9 cellular contexts compared by ENCODE assay signal in genomic region chr19:1018932-1019615, GRCh38. TPM values are rescaled to one million over a fixed set of nuclear protein-coding genes. Genes with fewer than 3 reads are reported as not detected.
DNase-seq lines count a peak whose midpoint lies in the region; ATAC-seq and TF ChIP-seq lines count a peak whose summit lies in the region.
"Had no signal": no experiment of that assay in that cellular context is flagged by ENCODE, and none has a peak within 500 bp of the region (broad histone marks: within the 10 kb centered on the region; RNA-seq: fewer than 3 reads in every experiment).

No MANE protein-coding gene starts in this region.

- H3K36me3 ChIP-seq in BJ (ENCODE audit: control insufficient read depth, insufficient read depth, low read length) (peaks cover 3% of the 10 kb centered on the region), duodenal mucosa (ENCODE audit: control insufficient read depth in 1 of 2, insufficient read depth in 2 of 2, low read length in 2 of 2) (peaks cover 0 to 3% of the 10 kb centered on the region in 2 donors)

- H3K27ac ChIP-seq in duodenal mucosa (ENCODE audit: low read depth, low read length), result no peak overlapping the region

- peaks cover 6% of the 10 kb centered on the region for H3K27me3 Mint-ChIP-seq in neural crest cell (ENCODE audit: low read depth)

- H3K27me3 ChIP-seq in BJ (ENCODE audit: control insufficient read depth, insufficient read depth, low read length) (no peaks in the 10 kb centered on the region), duodenal mucosa (ENCODE audit: control insufficient read depth in 1 of 2, insufficient read depth in 2 of 2, low read length in 2 of 2) (no peaks in the 10 kb centered on the region)

- peaks cover 41 to 48% of the 10 kb centered on the region in 2 donors for H3K4me1 ChIP-seq in duodenal mucosa (ENCODE audit: control insufficient read depth in 1 of 2, insufficient read depth in 2 of 2, low read length in 2 of 2)

- H3K9ac ChIP-seq in duodenal mucosa (ENCODE audit: low read depth in 1 of 2, low read length in 2 of 2), result peak overlapping the region; percentile 85 to 91

- H3K9me3 ChIP-seq in duodenal mucosa (ENCODE audit: control insufficient read depth in 1 of 2, low read length in 2 of 2), result no peaks in the 10 kb centered on the region

- POLR2A ChIA-PET in BJ (lab: Charles Lee), result no interaction called here

- H3K4me3 ChIP-seq in BJ (ENCODE audit: low read depth, low read length), result peak overlapping the region; percentile 97
- peak overlapping the region; percentile 89 for H3K4me3 ChIP-seq in LNCaP clone FGC (ENCODE audit: low read depth, low read length)
- H3K4me3 ChIP-seq in duodenal mucosa (ENCODE audit: low read depth in 1 of 2, low read length in 2 of 2), result peak overlapping the region; percentile 85 to 94

- CTCF ChIA-PET in BJ (lab: Yijun Ruan, JAX), result interaction anchor here (0.6 to 1.4 kb wide), 5 partner anchors 18 to 225 kb away, joined by 3 to 4 read pairs (median 3); partner anchors contain the start of gene WDR18

- H3K9me3 Mint-ChIP-seq in neural crest cell, result no peaks in the 10 kb centered on the region

- DNase-seq in BJ (ENCODE audit: low read depth) (no peak), LNCaP clone FGC (ENCODE audit: low read depth) (no peak), neural crest cell (ENCODE audit: low read depth, low spot score) (no peak), NCI-H748 treated with DMSO at 0.1 percent for 48 hours (lab: John Stamatoyannopoulos, UW) (no peak), NCI-H510A (lab: John Stamatoyannopoulos, UW) (no peak), NOMO-1 (lab: John Stamatoyannopoulos, UW; ENCODE audit: unreplicated experiment in 2 of 2) (no peak)
- DNase-seq: nucleus accumbens had no signal

- no peak overlapping the region for H3K27ac Mint-ChIP-seq in neural crest cell (ENCODE audit: unreplicated experiment)

- no peaks in the 10 kb centered on the region for H3K36me3 Mint-ChIP-seq in neural crest cell (ENCODE audit: low read depth)

- TF ChIP-seq CTCF in BJ (IDR thresholded peaks at IDR 0.05; ENCODE audit: insufficient read depth, low read depth, low read length) (no peak), LNCaP clone FGC (IDR thresholded peaks at IDR 0.05; ENCODE audit: control insufficient read depth, extremely low read depth, insufficient read depth) (no peak), neural crest cell (conservative IDR thresholded peaks at IDR 0.05) (no peak)

- peaks cover 31% of the 10 kb centered on the region for H3K4me1 Mint-ChIP-seq in neural crest cell

- peak overlapping the region; percentile 94 for H3K4me3 Mint-ChIP-seq in neural crest cell

- ATAC-seq in GM19395 (IDR thresholded peaks at IDR 0.05; ENCODE audit: unreplicated experiment), result no peak

RNA-seq across cellular contexts. Expression of gene TMEM259, which starts 1.8 kb away (rescaled TPM):
- polyA plus RNA-seq in BJ (2011; rRNA removed), result 69.2 and 111 TPM in 2 replicates
- 42.4 and 68.8 TPM in 2 replicates for polyA minus RNA-seq in BJ (2011; rRNA and poly(A)+ RNA removed)
- 164 and 170 TPM in 2 replicates for total RNA-seq in neural crest cell

RNA-seq across cellular contexts. Expression of gene RNU6-2, which starts 2.2 kb away (rescaled TPM):
- not detected in 2 replicates for polyA plus RNA-seq in BJ (2011; rRNA removed)
- polyA minus RNA-seq in BJ (2011; rRNA and poly(A)+ RNA removed), result not detected in 2 replicates
- not detected in 2 replicates for total RNA-seq in neural crest cell

RNA-seq across cellular contexts. Expression of gene CNN2, which starts 7.3 kb away (rescaled TPM):
- polyA plus RNA-seq in BJ (2011; rRNA removed), result 315 and 529 TPM in 2 replicates
- 851 and 853 TPM in 2 replicates for polyA minus RNA-seq in BJ (2011; rRNA and poly(A)+ RNA removed)
- total RNA-seq in neural crest cell, result 140 and 141 TPM in 2 replicates

RNA-seq across cellular contexts. Expression of gene GRIN3B, which starts 18.9 kb away (rescaled TPM):
- polyA plus RNA-seq in BJ (2011; rRNA removed), result 0.28 and 0.32 TPM in 2 replicates
- 0.38 TPM in 1 of 2 replicates, not detected in the other for polyA minus RNA-seq in BJ (2011; rRNA and poly(A)+ RNA removed)
- 0.12 TPM in 1 of 2 replicates, not detected in the other for total RNA-seq in neural crest cell

RNA-seq across cellular contexts. Expression of gene ABCA7, which starts 20.8 kb away (rescaled TPM):
- polyA plus RNA-seq in BJ (2011; rRNA removed), result 1.3 and 1.9 TPM in 2 replicates
- polyA minus RNA-seq in BJ (2011; rRNA and poly(A)+ RNA removed), result 2.3 and 3.9 TPM in 2 replicates
- total RNA-seq in neural crest cell, result 12.8 and 16.3 TPM in 2 replicates
